Comparison of ENCODE assay signal across 1 cellular context in genomic region chr2:157257312-157258252, GRCh38.
A peak's percentile ranks its signal among the peaks of the same experiment; 100 is the strongest.
TF ChIP-seq lines count a peak whose summit lies in the region.

Gene GALNT5 (plus strand): TSS chr2:157257705. CDS start chr2:157258083, 378 bp downstream.

TF ChIP-seq in H1, 55 proteins besides CTCF, POLR2A, EP300 and RAD21 (continued from another document):
- TF ChIP-seq CHD7 (IDR thresholded peaks at IDR 0.05; ENCODE audit: insufficient replicate concordance, low read length) (no peak), RXRA (IDR thresholded peaks at IDR 0.05; ENCODE audit: insufficient read depth, low read depth, low read length) (no peak), SAP30 (IDR thresholded peaks at IDR 0.05; ENCODE audit: insufficient read depth, insufficient replicate concordance, low read length) (no peak), KDM4A (IDR thresholded peaks at IDR 0.05; ENCODE audit: low read depth, low read length, severe bottlenecking) (peak; percentile 43), ASH2L (IDR thresholded peaks at IDR 0.05; ENCODE audit: low read length) (peak; percentile 54)
TF ChIP-seq in H1: peak in this region for 2.
